In genomic region chr3:172515130-172515918, GRCh38 we compare ENCODE assay signal across 11 cellular contexts. TPM values are rescaled to one million over a fixed set of nuclear protein-coding genes. Genes with fewer than 3 reads are reported as not detected.
DNase-seq lines count a peak whose midpoint lies in the region; ATAC-seq and TF ChIP-seq lines count a peak whose summit lies in the region.
"Had no signal": no experiment of that assay in that cellular context is flagged by ENCODE, and none has a peak within 500 bp of the region (broad histone marks: within the 10 kb centered on the region; RNA-seq: fewer than 3 reads in every experiment).

No MANE protein-coding gene starts in this region.

- H3K27ac ChIP-seq in foreskin keratinocyte, result peak overlapping the region; percentile 97
- peak overlapping the region in 7 of 8 donors; percentile 52 to 94 (median 92) for H3K27ac ChIP-seq in spleen

- peaks cover 0 to 90% (median 19%) of the 10 kb centered on the region in 6 donors for H3K36me3 ChIP-seq in spleen

- H3K27me3 ChIP-seq in foreskin keratinocyte (no peaks in the 10 kb centered on the region), spleen (replicated peaks in 1 of 7) (no peaks in the 10 kb centered on the region)

- peak overlapping the region; percentile 17 for H3K4me3 Mint-ChIP-seq in activated CD4-positive, alpha-beta T cell treated with anti-CD3 and anti-CD28 coated beads for 36 hours
- peak overlapping the region; percentile 100 for H3K4me3 Mint-ChIP-seq in activated CD4-positive, alpha-beta memory T cell treated with anti-CD3 and anti-CD28 coated beads, Interleukin-2, amount 10 ng/mL, durations not matched to agents 7 days and 5 days

- TF ChIP-seq POLR2A in spleen (IDR thresholded peaks at IDR 0.05), result no peak

- peak overlapping the region in 1 of 8 donors; percentile 23 for H3K4me3 ChIP-seq in spleen

- DNase-seq in activated CD4-positive, alpha-beta T cell treated with anti-CD3 and anti-CD28 coated beads for 36 hours, result no peak
- no peak for DNase-seq in activated CD4-positive, alpha-beta T cell treated with anti-CD3 and anti-CD28 coated beads, Interleukin-2, amount 50 U/mL, for 48 hours
- DNase-seq in activated CD4-positive, alpha-beta memory T cell treated with anti-CD3 and anti-CD28 coated beads, Interleukin-2, amount 10 ng/mL, durations not matched to agents 7 days and 5 days, result no peak
- no peak for DNase-seq in foreskin keratinocyte
- DNase-seq in spleen, result no peak
- DNase-seq in cerebellar nuclear complex (lab: John Stamatoyannopoulos, UW), result no peak
- no peak for DNase-seq in HK-2 (ENCODE audit: unreplicated experiment)
- DNase-seq: aorta; NCI-H524 treated with DMSO at 0.1 percent for 48 hours; stimulated activated CD4-positive, alpha-beta T cell treated with anti-CD3 and anti-CD28 coated beads, Interleukin-4, amount 100 ng/mL, for 24 hours had no signal

- no peak for ATAC-seq in activated CD4-positive, alpha-beta T cell treated with anti-CD3 and anti-CD28 coated beads for 36 hours
- ATAC-seq in foreskin keratinocyte (no peak), GM21723 (IDR thresholded peaks at IDR 0.05; ENCODE audit: unreplicated experiment) (no peak)

- H3K4me1 Mint-ChIP-seq in activated CD4-positive, alpha-beta T cell treated with anti-CD3 and anti-CD28 coated beads for 36 hours, result peaks cover 87% of the 10 kb centered on the region
- peaks cover 90% of the 10 kb centered on the region for H3K4me1 Mint-ChIP-seq in activated CD4-positive, alpha-beta memory T cell treated with anti-CD3 and anti-CD28 coated beads, Interleukin-2, amount 10 ng/mL, durations not matched to agents 7 days and 5 days

- no peaks in the 10 kb centered on the region for H3K9me3 Mint-ChIP-seq in activated CD4-positive, alpha-beta T cell treated with anti-CD3 and anti-CD28 coated beads for 36 hours (ENCODE audit: low read depth)
- H3K9me3 Mint-ChIP-seq in activated CD4-positive, alpha-beta memory T cell treated with anti-CD3 and anti-CD28 coated beads, Interleukin-2, amount 10 ng/mL, durations not matched to agents 7 days and 5 days, result no peaks in the 10 kb centered on the region

- H3K36me3 Mint-ChIP-seq in activated CD4-positive, alpha-beta T cell treated with anti-CD3 and anti-CD28 coated beads for 36 hours (ENCODE audit: low read depth), result peaks cover 47% of the 10 kb centered on the region
- H3K36me3 Mint-ChIP-seq in activated CD4-positive, alpha-beta memory T cell treated with anti-CD3 and anti-CD28 coated beads, Interleukin-2, amount 10 ng/mL, durations not matched to agents 7 days and 5 days (ENCODE audit: low read depth), result peaks cover 96% of the 10 kb centered on the region

- POLR2A ChIA-PET in activated CD4-positive, alpha-beta T cell treated with anti-CD3 and anti-CD28 coated beads for 36 hours (lab: Charles Lee), result interaction anchor here (0.6 kb wide), 1 partner anchor 8 kb away, joined by 3 read pairs; no protein-coding TSS in a partner anchor
- POLR2A ChIA-PET in activated CD4-positive, alpha-beta memory T cell treated with anti-CD3 and anti-CD28 coated beads, Interleukin-2, amount 10 ng/mL, durations not matched to agents 7 days and 5 days (lab: Charles Lee), result interaction anchor here (0.5 to 5.3 kb wide), 9 partner anchors 7 to 1227 kb away, joined by 3 to 61 read pairs (median 4); partner anchors contain the start of genes ECT2 and TNFSF10

- intact Hi-C loops in activated CD4-positive, alpha-beta T cell treated with anti-CD3 and anti-CD28 coated beads for 36 hours (cut with DNase I, micrococcal nuclease), result loop anchor here in 1 of 2 experiments (10.0 kb wide), 1 partner anchor 1641 kb away; the partner anchor contains the start of gene RPL22L1
- intact Hi-C loops in spleen (cut with DNase I; ENCODE audit: low total_unique reads), result no loop called here

- TF ChIP-seq CTCF in foreskin keratinocyte (conservative IDR thresholded peaks at IDR 0.05), result no peak
- TF ChIP-seq CTCF in spleen (IDR thresholded peaks at IDR 0.05 in 8 of 11, conservative IDR thresholded peaks at IDR 0.05 in 3 of 11), result no peak

- 47 to 54% (median 50%) methylated on average over 4 of the region's 4 CpGs for WGBS in spleen, 5 donors

- no peaks in the 10 kb centered on the region for H3K27me3 Mint-ChIP-seq in activated CD4-positive, alpha-beta T cell treated with anti-CD3 and anti-CD28 coated beads for 36 hours
- no peaks in the 10 kb centered on the region for H3K27me3 Mint-ChIP-seq in activated CD4-positive, alpha-beta memory T cell treated with anti-CD3 and anti-CD28 coated beads, Interleukin-2, amount 10 ng/mL, durations not matched to agents 7 days and 5 days

- H3K4me1 ChIP-seq in foreskin keratinocyte, result peaks cover 24% of the 10 kb centered on the region
- peaks cover 52 to 100% (median 93%) of the 10 kb centered on the region in 6 donors for H3K4me1 ChIP-seq in spleen

- CTCF ChIA-PET in activated CD4-positive, alpha-beta T cell treated with anti-CD3 and anti-CD28 coated beads for 36 hours (lab: Charles Lee), result interaction anchor here (0.7 to 1.4 kb wide), 10 partner anchors 19 to 1150 kb away, joined by 3 to 5 read pairs (median 3); no protein-coding TSS in a partner anchor
- CTCF ChIA-PET in activated CD4-positive, alpha-beta memory T cell treated with anti-CD3 and anti-CD28 coated beads, Interleukin-2, amount 10 ng/mL, durations not matched to agents 7 days and 5 days (lab: Charles Lee), result interaction anchor here (0.5 to 7.6 kb wide), 6 partner anchors 10 to 153 kb away, joined by 3 to 98 read pairs (median 4); no protein-coding TSS in a partner anchor

- H3K27ac Mint-ChIP-seq in activated CD4-positive, alpha-beta T cell treated with anti-CD3 and anti-CD28 coated beads for 36 hours, result peak overlapping the region; percentile 77
- H3K27ac Mint-ChIP-seq in activated CD4-positive, alpha-beta memory T cell treated with anti-CD3 and anti-CD28 coated beads, Interleukin-2, amount 10 ng/mL, durations not matched to agents 7 days and 5 days, result peak overlapping the region; percentile 87

- no peaks in the 10 kb centered on the region for H3K9me3 ChIP-seq in spleen

RNA-seq across cellular contexts. Expression of gene TNFSF10, which starts 7.9 kb away (rescaled TPM):
- 10 to 100 TPM; 33.1 to 34.8 TPM for total RNA-seq in activated CD4-positive, alpha-beta T cell treated with anti-CD3 and anti-CD28 coated beads for 36 hours
- total RNA-seq in activated CD4-positive, alpha-beta memory T cell treated with anti-CD3 and anti-CD28 coated beads, Interleukin-2, amount 10 ng/mL, durations not matched to agents 7 days and 5 days, result 100 to 1,000 TPM; 118 to 119 TPM
- 8.5 and 16.7 TPM in 2 replicates for total RNA-seq in foreskin keratinocyte
- 6.7 and 11.0 TPM in 2 replicates for polyA plus RNA-seq in foreskin keratinocyte
- total RNA-seq in spleen, result 100 to 1,000 TPM in 3 of 7 donors, 10 to 100 TPM in 4; 62.0 to 156 (median 95.6) TPM
- 10 to 100 TPM; 19.5 to 27.5 (median 19.6) TPM for polyA plus RNA-seq in spleen
